ENCODE assay signal across 20 cellular contexts in the genomic region with DNA sequence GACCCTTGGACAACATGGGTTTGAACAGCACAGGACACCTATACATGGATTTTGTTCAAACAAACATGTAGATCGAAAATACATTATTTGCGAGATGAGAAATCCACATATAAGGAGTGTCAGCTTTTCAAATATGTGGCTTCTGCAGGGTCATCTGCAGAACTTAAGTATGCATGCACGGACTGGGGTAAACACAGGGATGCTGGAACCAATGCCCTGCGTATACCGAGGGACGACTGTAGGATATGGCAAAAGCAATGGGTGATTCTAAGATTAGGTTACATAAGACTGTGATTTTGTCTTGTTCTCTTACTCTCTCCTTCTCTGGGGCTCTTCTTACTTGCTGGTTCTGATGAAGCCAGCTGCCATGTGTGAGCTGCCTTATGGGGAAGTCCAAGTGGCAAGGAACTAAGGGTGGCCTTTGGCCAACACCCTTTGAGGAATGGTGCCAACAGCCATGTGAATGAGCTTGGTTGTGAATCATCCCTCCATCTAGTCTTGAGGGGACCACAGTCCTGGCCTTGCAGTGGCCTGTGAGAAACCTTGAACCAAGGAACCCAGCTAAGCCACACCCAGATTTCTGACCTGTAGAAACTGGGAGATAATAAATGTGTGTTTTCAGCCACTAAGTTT.
DNase-seq lines count a peak whose midpoint lies in the region; ATAC-seq and TF ChIP-seq lines count a peak whose summit lies in the region.
"Had no signal": no experiment of that assay in that cellular context is flagged by ENCODE, and none has a peak within 500 bp of the region (broad histone marks: within the 10 kb centered on the region; RNA-seq: fewer than 3 reads in every experiment).

No MANE protein-coding gene starts in this region.

- H3K36me3 Mint-ChIP-seq in HFFc6 (ENCODE audit: low read depth), result peaks cover 51% of the 10 kb centered on the region
- H3K36me3 Mint-ChIP-seq: T-cell had no signal

- peaks cover 59% of the 10 kb centered on the region for H3K4me1 Mint-ChIP-seq in HFFc6 (ENCODE audit: low read depth)
- H3K4me1 Mint-ChIP-seq: T-cell had no signal

- H4K20me1 ChIP-seq in mammary epithelial cell (ENCODE audit: insufficient read depth, low read length), result no peaks in the 10 kb centered on the region
- no peaks in the 10 kb centered on the region for H4K20me1 ChIP-seq in Karpas-422 (ENCODE audit: insufficient read depth, low read depth, low read length)

- H3K9me3 ChIP-seq in mammary epithelial cell (replicated peaks; ENCODE audit: insufficient read depth, low read length), result no peaks in the 10 kb centered on the region
- H3K9me3 ChIP-seq in Karpas-422 (ENCODE audit: low read length), result no peaks in the 10 kb centered on the region
- H3K9me3 ChIP-seq: SK-N-SH had no signal

- in situ Hi-C loops in mammary epithelial cell (cut with MboI; ENCODE audit: low sequenced_read_pairs in 2 of 2), result no loop called here

- peak overlapping the region; percentile 27; the same call in 1 of the 2 replicates for H3K27ac Mint-ChIP-seq in HFFc6
- H3K27ac Mint-ChIP-seq: T-cell had no signal

- CTCF ChIA-PET in mammary epithelial cell (lab: Charles Lee; ENCODE audit: low non-redundant PET), result no interaction called here

- dilution Hi-C loops in mammary epithelial cell (cut with HindIII; ENCODE audit: low sequenced_read_pairs), result no loop called here

- no peak for ATAC-seq in activated CD4-positive, CD25-positive, alpha-beta regulatory T cell treated with anti-CD3 and anti-CD28 coated beads, Interleukin-2, amount 50 U/mL, for 24 hours
- ATAC-seq: HCT116, T-cell had no signal

- intact Hi-C loops in mammary epithelial cell (cut with micrococcal nuclease), result no loop called here

- WGBS in mammary epithelial cell (ENCODE audit: low coverage, missing lambda C conversion rate), result 97% methylated on average over 6 of the region's 6 CpGs

- H3K9ac ChIP-seq in mammary epithelial cell (ENCODE audit: insufficient read depth, low read length) (no peak overlapping the region), Karpas-422 (ENCODE audit: low read length) (no peak overlapping the region)
- H3K9ac ChIP-seq: SK-N-SH had no signal

- TF ChIP-seq CTCF in HFFc6 (IDR thresholded peaks at IDR 0.05) (no peak), mammary epithelial cell (conservative IDR thresholded peaks at IDR 0.05 in 1 of 2, IDR thresholded peaks at IDR 0.05 in 1 of 2; ENCODE audit: extremely low read depth in 1 of 2, insufficient read depth in 1 of 2, low read depth in 1 of 2, low read length in 2 of 2) (no peak)

- BruUV-seq in mammary epithelial cell (replicated peaks; lab: Mats Ljungman, UMichigan), result no TSS peak

- H3K27me3 Mint-ChIP-seq in HFFc6 (ENCODE audit: insufficient read depth), result no peaks in the 10 kb centered on the region

- H2AFZ ChIP-seq in mammary epithelial cell (ENCODE audit: low read depth, low read length) (no peak overlapping the region), Karpas-422 (ENCODE audit: low read length) (no peak overlapping the region)

- H3K27ac ChIP-seq in mammary epithelial cell (ENCODE audit: insufficient read depth, low read depth, low read length) (no peak overlapping the region), Karpas-422 (ENCODE audit: low read length) (no peak overlapping the region)

- peaks cover 49% of the 10 kb centered on the region for H3K79me2 ChIP-seq in mammary epithelial cell (ENCODE audit: insufficient read depth, low read length)
- no peaks in the 10 kb centered on the region for H3K79me2 ChIP-seq in Karpas-422 (ENCODE audit: low read length)

- H3K4me2 ChIP-seq in mammary epithelial cell (ENCODE audit: insufficient read depth, low read depth, low read length), result no peak overlapping the region
- no peak overlapping the region for H3K4me2 ChIP-seq in Karpas-422 (ENCODE audit: low read depth, low read length, poor library complexity, severe bottlenecking)
- H3K4me2 ChIP-seq: SK-N-SH had no signal

- no peak overlapping the region for H3K4me3 Mint-ChIP-seq in HFFc6
- H3K4me3 Mint-ChIP-seq: T-cell had no signal

- peak; percentile 25 for DNase-seq in AG20443 (ENCODE audit: low spot score)
- DNase-seq in HFFc6, result no peak
- DNase-seq in mammary epithelial cell, result peak; percentile 24
- peak; percentile 32 for DNase-seq in kidney tubule cell (ENCODE audit: low spot score)
- DNase-seq in Karpas-422, result no peak
- DNase-seq in NCI-H146 treated with DMSO at 0.1 percent for 48 hours (lab: John Stamatoyannopoulos, UW; ENCODE audit: unreplicated experiment), result no peak
- no peak for DNase-seq in NCI-H69 (lab: John Stamatoyannopoulos, UW)
- DNase-seq: DMS79 treated with DMSO at 0.1 percent for 48 hours, GF-D8, GOT3, KG1, NCI-H1048, NCI-H1436, NCI-H2029 treated with DMSO at 0.1 percent for 48 hours, NCI-H2171, SHP77 treated with DMSO at 0.1 percent for 48 hours, SK-N-SH, T-cell had no signal

- no peaks in the 10 kb centered on the region for H3K9me3 Mint-ChIP-seq in HFFc6
- H3K9me3 Mint-ChIP-seq: T-cell had no signal

- H3K36me3 ChIP-seq in mammary epithelial cell (ENCODE audit: insufficient read depth, low read length), result peaks cover 12% of the 10 kb centered on the region
- H3K36me3 ChIP-seq in Karpas-422 (ENCODE audit: insufficient read depth, low read length), result no peaks in the 10 kb centered on the region

- peaks cover 11% of the 10 kb centered on the region for H3K4me1 ChIP-seq in mammary epithelial cell (ENCODE audit: insufficient read depth, low read length)
- no peaks in the 10 kb centered on the region for H3K4me1 ChIP-seq in Karpas-422 (ENCODE audit: low read length)

- H3K4me3 ChIP-seq in mammary epithelial cell (replicated peaks in 1 of 3; ENCODE audit: insufficient read depth in 1 of 3, low read depth in 2 of 3, low read length in 3 of 3) (no peak overlapping the region), Karpas-422 (ENCODE audit: low read length) (no peak overlapping the region)

- H3K27me3 ChIP-seq in mammary epithelial cell (ENCODE audit: insufficient read depth, low read length) (no peaks in the 10 kb centered on the region), Karpas-422 (ENCODE audit: low read length) (no peaks in the 10 kb centered on the region)

- H3K9me2 ChIP-seq in Karpas-422 (replicated peaks; ENCODE audit: insufficient read depth, low read length), result no peaks in the 10 kb centered on the region
- H3K9me2 ChIP-seq: SK-N-SH had no signal

Comparison
In these comparisons a context has a peak if more than half of its experiments do, and no peak if none do; other contexts are left out.
1. DNase-seq: peak in AG20443 (single experiment), mammary epithelial cell (single experiment) and kidney tubule cell (single experiment); none in HFFc6 (single experiment), Karpas-422 (single experiment), NCI-H146 treated with DMSO at 0.1 percent for 48 hours (single experiment) and NCI-H69 (single experiment).